ENCODE assay signal across 24 cellular contexts in genomic region chr6:20153194-20153593, GRCh38.
"Had no signal": no experiment of that assay in that cellular context is flagged by ENCODE, and none has a peak within 500 bp of the region (broad histone marks: within the 10 kb centered on the region; RNA-seq: fewer than 3 reads in every experiment).

No MANE protein-coding gene starts in this region.

- H3K9me3 ChIP-seq: Peyer's patch, SJCRH30 had no signal

- H3K4me3 Mint-ChIP-seq: activated CD8-positive, alpha-beta T cell treated with anti-CD3 and anti-CD28 coated beads, Interleukin-2, amount 10 ng/mL, durations not matched to agents 7 days and 5 days; activated naive CD4-positive, alpha-beta T cell treated with anti-CD3 and anti-CD28 coated beads for 36 hours; activated naive CD8-positive, alpha-beta T cell; activated T-helper 17 cell treated with anti-CD3 and anti-CD28 coated beads, Interleukin-2, amount 50 U/mL, for 72 hours; brain; T-helper 1 cell treated with Interleukin-12 subunit alpha and Interleukin-12 subunit beta and Interleukin-4 antibody, amounts not matched to agents 30 μg/mL and 1 μg/mL, for 36 hours had no signal

- H3K36me3 Mint-ChIP-seq: brain had no signal

- H3K9me3 Mint-ChIP-seq: activated naive CD4-positive, alpha-beta T cell treated with anti-CD3 and anti-CD28 coated beads for 36 hours; activated T-helper 17 cell treated with anti-CD3 and anti-CD28 coated beads, Interleukin-2, amount 50 U/mL, for 72 hours; brain; T-helper 1 cell treated with Interleukin-12 subunit alpha and Interleukin-12 subunit beta and Interleukin-4 antibody, amounts not matched to agents 30 μg/mL and 1 μg/mL, for 36 hours had no signal

- DNase-seq: activated CD4-positive, alpha-beta T cell treated with anti-CD3 and anti-CD28 coated beads for 48 hours; activated CD4-positive, alpha-beta T cell treated with anti-CD3 and anti-CD28 coated beads, Interleukin-2, amount 50 U/mL, for 4 hours; activated CD4-positive, CD25-positive, alpha-beta regulatory T cell treated with anti-CD3 and anti-CD28 coated beads, Interleukin-2, amount 50 U/mL, for 72 hours; activated CD8-positive, alpha-beta T cell treated with anti-CD3 and anti-CD28 coated beads, Interleukin-2, amount 10 ng/mL, durations not matched to agents 7 days and 5 days; activated gamma-delta T cell; activated naive CD4-positive, alpha-beta T cell treated with anti-CD3 and anti-CD28 coated beads for 36 hours; activated T-cell treated with anti-CD3 and anti-CD28 coated beads, Interleukin-2, amount 50 U/mL, for 48 hours; amygdala; KG1; NCI-H1092; NCI-H1417; NCI-H2029; NCI-H2107; NCI-H2171 treated with DMSO at 0.1 percent for 48 hours; NCI-H226; NCI-H526; Peyer's patch; Right ventricle myocardium superior; SJCRH30 had no signal

- H3K27me3 Mint-ChIP-seq: activated naive CD8-positive, alpha-beta T cell; activated T-helper 17 cell treated with anti-CD3 and anti-CD28 coated beads, Interleukin-2, amount 50 U/mL, for 72 hours; brain had no signal

- H3K27ac Mint-ChIP-seq: activated CD8-positive, alpha-beta T cell treated with anti-CD3 and anti-CD28 coated beads, Interleukin-2, amount 10 ng/mL, durations not matched to agents 7 days and 5 days; activated naive CD4-positive, alpha-beta T cell treated with anti-CD3 and anti-CD28 coated beads for 36 hours; activated naive CD8-positive, alpha-beta T cell; activated T-helper 17 cell treated with anti-CD3 and anti-CD28 coated beads, Interleukin-2, amount 50 U/mL, for 72 hours; brain; T-helper 1 cell treated with Interleukin-12 subunit alpha and Interleukin-12 subunit beta and Interleukin-4 antibody, amounts not matched to agents 30 μg/mL and 1 μg/mL, for 36 hours had no signal

- H3K4me1 ChIP-seq: SJCRH30 had no signal

- H3K36me3 ChIP-seq: SJCRH30 had no signal

- H3K4me1 Mint-ChIP-seq: brain had no signal

- H3K27me3 ChIP-seq: Peyer's patch, SJCRH30 had no signal

- H3K4me3 ChIP-seq: Peyer's patch, SJCRH30 had no signal

- ATAC-seq: activated CD8-positive, alpha-beta T cell treated with anti-CD3 and anti-CD28 coated beads, Interleukin-2, amount 10 ng/mL, durations not matched to agents 7 days and 5 days; activated T-helper 17 cell treated with anti-CD3 and anti-CD28 coated beads, Interleukin-2, amount 50 U/mL, for 72 hours had no signal

- H3K27ac ChIP-seq: Peyer's patch, RWPE1, SJCRH30 had no signal
